18 cellular contexts compared by ENCODE assay signal in genomic region chr2:113963965-113964364, GRCh38.
DNase-seq lines count a peak whose midpoint lies in the region; ATAC-seq and TF ChIP-seq lines count a peak whose summit lies in the region.
"Had no signal": no experiment of that assay in that cellular context is flagged by ENCODE, and none has a peak within 500 bp of the region (broad histone marks: within the 10 kb centered on the region; RNA-seq: fewer than 3 reads in every experiment).

No MANE protein-coding gene starts in this region.

- peaks cover 29% of the 10 kb centered on the region for H3K36me3 ChIP-seq in OCI-LY1 (ENCODE audit: insufficient read depth, low read length)
- H3K36me3 ChIP-seq: BE2C, vagina had no signal

- no peaks in the 10 kb centered on the region for H4K20me1 ChIP-seq in OCI-LY1 (ENCODE audit: insufficient read depth, low read length)

- ATAC-seq in stimulated activated naive CD8-positive, alpha-beta T cell treated with anti-CD3 and anti-CD28 coated beads, Interleukin-15, Interleukin-2, amounts not matched to agents 100 U/mL and 50 U/mL, for 24 hours = no peak
- ATAC-seq in foreskin keratinocyte = no peak
- ATAC-seq: stimulated activated naive CD8-positive, alpha-beta T cell treated with anti-CD3 and anti-CD28 coated beads, Interleukin-15, amount 100 ng/mL, for 72 hours had no signal

- H3K4me2 ChIP-seq in OCI-LY1 (ENCODE audit: low read length) = no peak overlapping the region

- no peak for DNase-seq in stimulated activated naive CD8-positive, alpha-beta T cell treated with anti-CD3 and anti-CD28 coated beads, Interleukin-15, Interleukin-2, amounts not matched to agents 100 U/mL and 50 U/mL, for 24 hours
- DNase-seq in foreskin keratinocyte (no peak), NCI-H187 (lab: John Stamatoyannopoulos, UW) (no peak), cerebellar nuclear complex (lab: John Stamatoyannopoulos, UW) (no peak), SHP77 (lab: John Stamatoyannopoulos, UW) (no peak)
- DNase-seq in stimulated activated CD4-positive, alpha-beta T cell treated with anti-CD3 and anti-CD28 coated beads, Interleukin-2, amount 100 ng/mL, for 24 hours = no peak
- DNase-seq: activated CD4-positive, alpha-beta T cell treated with anti-CD3 and anti-CD28 coated beads, Interleukin-2, amount 50 U/mL, for 48 hours; amygdala; BE2C; DMS153; NCI-H2081 treated with DMSO at 0.1 percent for 48 hours; NCI-H69; RPMI8226; stimulated activated naive CD8-positive, alpha-beta T cell treated with anti-CD3 and anti-CD28 coated beads, Interleukin-15, amount 100 ng/mL, for 72 hours had no signal

- H3K4me3 ChIP-seq in OCI-LY1 (ENCODE audit: low read depth, low read length, poor library complexity, severe bottlenecking) = no peak overlapping the region
- H3K4me3 ChIP-seq: vagina had no signal

- H3K4me3 Mint-ChIP-seq in stimulated activated naive CD8-positive, alpha-beta T cell treated with anti-CD3 and anti-CD28 coated beads, Interleukin-15, Interleukin-2, amounts not matched to agents 100 ng/mL and 50 ng/mL, for 24 hours = no peak overlapping the region
- H3K4me3 Mint-ChIP-seq: activated T-helper 1 cell treated with anti-CD3 and anti-CD28 coated beads, Interleukin-12 subunit alpha, Interleukin-12 subunit beta, Interleukin-2, Interleukin-4 antibody, amounts not matched to agents 30 ng/mL and 10 ng/mL and 1 ng/mL, durations not matched to agents 14 hours and 24 hours and 36 hours; stimulated activated naive CD8-positive, alpha-beta T cell treated with anti-CD3 and anti-CD28 coated beads, Interleukin-15, amount 100 ng/mL, for 72 hours had no signal

- H3K9me2 ChIP-seq in OCI-LY1 (ENCODE audit: low read depth, low read length) = no peaks in the 10 kb centered on the region

- TF ChIP-seq CTCF in OCI-LY1 (IDR thresholded peaks at IDR 0.05; ENCODE audit: low read length) = peak; percentile 22; the same call in 1 of the 2 replicates
- TF ChIP-seq CTCF in foreskin keratinocyte (conservative IDR thresholded peaks at IDR 0.05) = peak; percentile 33

- no peaks in the 10 kb centered on the region for H3K27me3 Mint-ChIP-seq in stimulated activated naive CD8-positive, alpha-beta T cell treated with anti-CD3 and anti-CD28 coated beads, Interleukin-15, Interleukin-2, amounts not matched to agents 100 ng/mL and 50 ng/mL, for 24 hours
- H3K27me3 Mint-ChIP-seq: stimulated activated naive CD8-positive, alpha-beta T cell treated with anti-CD3 and anti-CD28 coated beads, Interleukin-15, amount 100 ng/mL, for 72 hours had no signal

- 0 out of 2 replicates have a peak, but pooled peaks cover 4% of the 10 kb centered on the region for H3F3A ChIP-seq in OCI-LY1 (ENCODE audit: insufficient read depth, low read length)

- H3K27ac Mint-ChIP-seq in stimulated activated naive CD8-positive, alpha-beta T cell treated with anti-CD3 and anti-CD28 coated beads, Interleukin-15, Interleukin-2, amounts not matched to agents 100 ng/mL and 50 ng/mL, for 24 hours = peak overlapping the region; percentile 19
- H3K27ac Mint-ChIP-seq: activated T-helper 1 cell treated with anti-CD3 and anti-CD28 coated beads, Interleukin-12 subunit alpha, Interleukin-12 subunit beta, Interleukin-2, Interleukin-4 antibody, amounts not matched to agents 30 ng/mL and 10 ng/mL and 1 ng/mL, durations not matched to agents 14 hours and 24 hours and 36 hours; stimulated activated naive CD8-positive, alpha-beta T cell treated with anti-CD3 and anti-CD28 coated beads, Interleukin-15, amount 100 ng/mL, for 72 hours had no signal

- H3K79me2 ChIP-seq in OCI-LY1 (ENCODE audit: insufficient read depth, low read length) = no peaks in the 10 kb centered on the region

- no peak overlapping the region for H3K9ac ChIP-seq in OCI-LY1 (ENCODE audit: low read length)

- H3K9me3 ChIP-seq in OCI-LY1 (ENCODE audit: low read length) = no peaks in the 10 kb centered on the region
- H3K9me3 ChIP-seq: BE2C, vagina had no signal

- peaks cover 24% of the 10 kb centered on the region for H3K4me1 Mint-ChIP-seq in stimulated activated naive CD8-positive, alpha-beta T cell treated with anti-CD3 and anti-CD28 coated beads, Interleukin-15, Interleukin-2, amounts not matched to agents 100 ng/mL and 50 ng/mL, for 24 hours (ENCODE audit: low read depth)

- peaks cover 12% of the 10 kb centered on the region for H3K4me1 ChIP-seq in OCI-LY1 (ENCODE audit: insufficient read depth, low read length, severe bottlenecking)
- H3K4me1 ChIP-seq in foreskin keratinocyte = no peaks in the 10 kb centered on the region
- H3K4me1 ChIP-seq: BE2C, vagina had no signal

- H3K27me3 ChIP-seq in OCI-LY1 (ENCODE audit: insufficient read depth, low read length) (no peaks in the 10 kb centered on the region), foreskin keratinocyte (no peaks in the 10 kb centered on the region)
- H3K27me3 ChIP-seq: BE2C, vagina had no signal

- H3K36me3 Mint-ChIP-seq in stimulated activated naive CD8-positive, alpha-beta T cell treated with anti-CD3 and anti-CD28 coated beads, Interleukin-15, Interleukin-2, amounts not matched to agents 100 ng/mL and 50 ng/mL, for 24 hours (ENCODE audit: low read depth) = peaks cover 34% of the 10 kb centered on the region

- H2AFZ ChIP-seq in OCI-LY1 (ENCODE audit: low read length) = no peak overlapping the region

- H3K27ac ChIP-seq in OCI-LY1 (ENCODE audit: low read depth, low read length, poor library complexity, severe bottlenecking) (no peak overlapping the region), foreskin keratinocyte (no peak overlapping the region)
- H3K27ac ChIP-seq: vagina had no signal

- no peaks in the 10 kb centered on the region for H3K9me3 Mint-ChIP-seq in stimulated activated naive CD8-positive, alpha-beta T cell treated with anti-CD3 and anti-CD28 coated beads, Interleukin-15, Interleukin-2, amounts not matched to agents 100 ng/mL and 50 ng/mL, for 24 hours
- H3K9me3 Mint-ChIP-seq: activated T-helper 1 cell treated with anti-CD3 and anti-CD28 coated beads, Interleukin-12 subunit alpha, Interleukin-12 subunit beta, Interleukin-2, Interleukin-4 antibody, amounts not matched to agents 30 ng/mL and 10 ng/mL and 1 ng/mL, durations not matched to agents 14 hours and 24 hours and 36 hours; stimulated activated naive CD8-positive, alpha-beta T cell treated with anti-CD3 and anti-CD28 coated beads, Interleukin-15, amount 100 ng/mL, for 72 hours had no signal
